ENCODE assay signal across 18 cellular contexts in genomic region chr17:4186244-4186920, GRCh38. TPM values are rescaled to one million over a fixed set of nuclear protein-coding genes. Genes with fewer than 3 reads are reported as not detected.
A peak's percentile ranks its signal among the peaks of the same experiment; 100 is the strongest.
DNase-seq lines count a peak whose midpoint lies in the region; ATAC-seq and TF ChIP-seq lines count a peak whose summit lies in the region.
"Had no signal": no experiment of that assay in that cellular context is flagged by ENCODE, and none has a peak within 500 bp of the region (broad histone marks: within the 10 kb centered on the region; RNA-seq: fewer than 3 reads in every experiment).

No MANE protein-coding gene starts in this region.

- H3K4me1 Mint-ChIP-seq in activated T-cell treated with anti-CD3 and anti-CD28 coated beads, Interleukin-2, amount 50 U/mL, for 72 hours (ENCODE audit: low read depth), result peaks cover 7% of the 10 kb centered on the region
- H3K4me1 Mint-ChIP-seq in mesothelial cell of epicardium, result peaks cover 17% of the 10 kb centered on the region
- no peaks in the 10 kb centered on the region for H3K4me1 Mint-ChIP-seq in Calu3 (ENCODE audit: low read depth, unreplicated experiment)
- H3K4me1 Mint-ChIP-seq in activated naive CD8-positive, alpha-beta T cell treated with anti-CD3 and anti-CD28 coated beads for 36 hours, result peaks cover 4% of the 10 kb centered on the region

- intact Hi-C loops in Calu3 (cut with micrococcal nuclease; ENCODE audit: unreplicated experiment), result no loop called here

- H3K9me3 Mint-ChIP-seq in activated T-cell treated with anti-CD3 and anti-CD28 coated beads, Interleukin-2, amount 50 U/mL, for 72 hours, result no peaks in the 10 kb centered on the region
- H3K9me3 Mint-ChIP-seq in mesothelial cell of epicardium, result no peaks in the 10 kb centered on the region
- no peaks in the 10 kb centered on the region for H3K9me3 Mint-ChIP-seq in Calu3 (ENCODE audit: low read depth, unreplicated experiment)
- H3K9me3 Mint-ChIP-seq in activated naive CD8-positive, alpha-beta T cell treated with anti-CD3 and anti-CD28 coated beads for 36 hours, result no peaks in the 10 kb centered on the region
- H3K9me3 Mint-ChIP-seq: activated naive CD8-positive, alpha-beta T cell treated with anti-CD3 and anti-CD28 coated beads, Interleukin-2, amount 50 U/mL, for 24 hours had no signal

- CTCF ChIA-PET in Calu3 (lab: Charles Lee), result no interaction called here

- H3K4me1 ChIP-seq in foreskin keratinocyte, result peaks cover 6% of the 10 kb centered on the region
- H3K4me1 ChIP-seq: colonic mucosa had no signal

- no peak for TF ChIP-seq CTCF in foreskin keratinocyte (conservative IDR thresholded peaks at IDR 0.05)
- no peak for TF ChIP-seq CTCF in mesothelial cell of epicardium (IDR thresholded peaks at IDR 0.05; ENCODE audit: unreplicated experiment)
- TF ChIP-seq CTCF in Calu3 (IDR thresholded peaks at IDR 0.05; ENCODE audit: unreplicated experiment), result no peak

- no peak for DNase-seq in activated T-cell treated with anti-CD3 and anti-CD28 coated beads, Interleukin-2, amount 50 U/mL, for 72 hours
- DNase-seq in activated T-cell treated with anti-CD3 and anti-CD28 coated beads for 4 hours, result no peak
- DNase-seq in foreskin keratinocyte, result peak in 1 of 2 donors; percentile 18
- no peak for DNase-seq in mesothelial cell of epicardium (ENCODE audit: low spot score in 2 of 2, unreplicated experiment in 2 of 2)
- DNase-seq in ureter (ENCODE audit: low spot score), result peak; percentile 65
- DNase-seq in Calu3, result no peak
- DNase-seq in SK-N-DZ (ENCODE audit: low spot score), result no peak
- DNase-seq in activated naive CD8-positive, alpha-beta T cell treated with anti-CD3 and anti-CD28 coated beads for 36 hours, result no peak
- DNase-seq: activated naive CD8-positive, alpha-beta T cell treated with anti-CD3 and anti-CD28 coated beads, Interleukin-2, amount 50 U/mL, for 24 hours; activated T-cell treated with anti-CD3 and anti-CD28 coated beads, Interleukin-2, amount 50 U/mL, for 1 hour; colonic mucosa; GF-D8; mucosa of descending colon; NCI-H1436 treated with DMSO at 0.1 percent for 48 hours; NCI-H446 treated with DMSO at 0.1 percent for 48 hours; OCI-M1; stimulated activated CD4-positive, alpha-beta T cell treated with anti-CD3 and anti-CD28 coated beads, Interleukin-4, amount 100 ng/mL, for 24 hours had no signal

- H3K4me3 Mint-ChIP-seq in activated T-cell treated with anti-CD3 and anti-CD28 coated beads, Interleukin-2, amount 50 U/mL, for 72 hours, result no peak overlapping the region
- no peak overlapping the region for H3K4me3 Mint-ChIP-seq in mesothelial cell of epicardium
- no peak overlapping the region for H3K4me3 Mint-ChIP-seq in Calu3 (ENCODE audit: low read depth, unreplicated experiment)
- no peak overlapping the region for H3K4me3 Mint-ChIP-seq in activated naive CD8-positive, alpha-beta T cell treated with anti-CD3 and anti-CD28 coated beads for 36 hours
- H3K4me3 Mint-ChIP-seq: activated naive CD8-positive, alpha-beta T cell treated with anti-CD3 and anti-CD28 coated beads, Interleukin-2, amount 50 U/mL, for 24 hours had no signal

- no peaks in the 10 kb centered on the region for H3K27me3 Mint-ChIP-seq in activated T-cell treated with anti-CD3 and anti-CD28 coated beads, Interleukin-2, amount 50 U/mL, for 72 hours (ENCODE audit: low read depth)
- H3K27me3 Mint-ChIP-seq in mesothelial cell of epicardium (ENCODE audit: low read depth) (no peaks in the 10 kb centered on the region), Calu3 (ENCODE audit: unreplicated experiment) (no peaks in the 10 kb centered on the region)
- no peaks in the 10 kb centered on the region for H3K27me3 Mint-ChIP-seq in activated naive CD8-positive, alpha-beta T cell treated with anti-CD3 and anti-CD28 coated beads for 36 hours
- H3K27me3 Mint-ChIP-seq: activated naive CD8-positive, alpha-beta T cell treated with anti-CD3 and anti-CD28 coated beads, Interleukin-2, amount 50 U/mL, for 24 hours had no signal

- peak overlapping the region; percentile 55 for H3K27ac ChIP-seq in foreskin keratinocyte
- H3K27ac ChIP-seq: colonic mucosa had no signal

- no peak for ATAC-seq in activated T-cell treated with anti-CD3 and anti-CD28 coated beads, Interleukin-2, amount 50 U/mL, for 72 hours (replicated peaks in 1 of 2)
- peak; percentile 5 for ATAC-seq in foreskin keratinocyte
- ATAC-seq: activated naive CD8-positive, alpha-beta T cell treated with anti-CD3 and anti-CD28 coated beads, Interleukin-2, amount 50 U/mL, for 24 hours; K562; mucosa of descending colon had no signal

- H3K36me3 Mint-ChIP-seq in activated T-cell treated with anti-CD3 and anti-CD28 coated beads, Interleukin-2, amount 50 U/mL, for 72 hours (ENCODE audit: insufficient read depth in 2 of 2), result peaks cover 2 to 25% of the 10 kb centered on the region in 2 donors
- H3K36me3 Mint-ChIP-seq in mesothelial cell of epicardium (peaks cover 33% of the 10 kb centered on the region), Calu3 (ENCODE audit: insufficient read depth, unreplicated experiment) (peaks cover 19% of the 10 kb centered on the region)
- H3K36me3 Mint-ChIP-seq in activated naive CD8-positive, alpha-beta T cell treated with anti-CD3 and anti-CD28 coated beads for 36 hours, result peaks cover 23% of the 10 kb centered on the region

- no peaks in the 10 kb centered on the region for H3K27me3 ChIP-seq in foreskin keratinocyte
- H3K27me3 ChIP-seq: colonic mucosa had no signal

- H3K27ac Mint-ChIP-seq in activated T-cell treated with anti-CD3 and anti-CD28 coated beads, Interleukin-2, amount 50 U/mL, for 72 hours, result peak overlapping the region; percentile 4
- H3K27ac Mint-ChIP-seq in mesothelial cell of epicardium (peak overlapping the region; percentile 87), Calu3 (ENCODE audit: unreplicated experiment) (no peak overlapping the region)
- no peak overlapping the region for H3K27ac Mint-ChIP-seq in activated naive CD8-positive, alpha-beta T cell treated with anti-CD3 and anti-CD28 coated beads for 36 hours
- H3K27ac Mint-ChIP-seq: activated naive CD8-positive, alpha-beta T cell treated with anti-CD3 and anti-CD28 coated beads, Interleukin-2, amount 50 U/mL, for 24 hours had no signal

- no TSS peak for BruUV-seq in Calu3 (replicated peaks; lab: Mats Ljungman, UMichigan)

RNA-seq across cellular contexts. Expression of gene CYB5D2, which starts 43.4 kb away (rescaled TPM):
- 10 to 100 TPM; 13.9 to 15.2 TPM for total RNA-seq in activated T-cell treated with anti-CD3 and anti-CD28 coated beads, Interleukin-2, amount 50 U/mL, for 72 hours
- total RNA-seq in foreskin keratinocyte, result 5.1 and 6.5 TPM in 2 replicates
- polyA plus RNA-seq in foreskin keratinocyte, result 5.6 and 7.5 TPM in 2 replicates
- 13.6 to 15.9 TPM (median 14.9 TPM) in 3 replicates for total RNA-seq in mesothelial cell of epicardium
- total RNA-seq in ureter, result 26.7 TPM
- 3.3 and 4.1 TPM in 2 replicates for total RNA-seq in Calu3 (2022)
- 29.5 and 32.1 TPM in 2 replicates for polyA plus RNA-seq in SK-N-DZ (2014; cell fraction: cytosol; rRNA removed)
- polyA plus RNA-seq in SK-N-DZ (2014; cell fraction: nucleus; rRNA removed), result 12.1 and 16.6 TPM in 2 replicates
- total RNA-seq in activated naive CD8-positive, alpha-beta T cell treated with anti-CD3 and anti-CD28 coated beads for 36 hours, result 10 to 100 TPM; 11.0 to 11.6 TPM

RNA-seq across cellular contexts. Expression of gene ZZEF1, which starts 43.6 kb away (rescaled TPM):
- 10 to 100 TPM; 40.0 to 44.7 TPM for total RNA-seq in activated T-cell treated with anti-CD3 and anti-CD28 coated beads, Interleukin-2, amount 50 U/mL, for 72 hours
- total RNA-seq in foreskin keratinocyte (19.6 and 20.7 TPM in 2 replicates), mesothelial cell of epicardium (42.2 to 45.9 TPM (median 44.1 TPM) in 3 replicates), ureter (98.2 TPM), Calu3 (2022) (25.3 and 25.9 TPM in 2 replicates)
- 2.8 and 3.2 TPM in 2 replicates for polyA plus RNA-seq in foreskin keratinocyte
- 9.4 and 11.1 TPM in 2 replicates for polyA plus RNA-seq in SK-N-DZ (2014; cell fraction: cytosol; rRNA removed)
- polyA plus RNA-seq in SK-N-DZ (2014; cell fraction: nucleus; rRNA removed), result 13.5 and 25.9 TPM in 2 replicates
- total RNA-seq in activated naive CD8-positive, alpha-beta T cell treated with anti-CD3 and anti-CD28 coated beads for 36 hours, result 10 to 100 TPM; 23.7 to 27.0 TPM

Comparison
In these comparisons a context has a peak if more than half of its experiments do, and no peak if none do; other contexts are left out.
1. H3K27ac Mint-ChIP-seq: peak in activated T-cell treated with anti-CD3 and anti-CD28 coated beads, Interleukin-2, amount 50 U/mL, for 72 hours (single experiment) and mesothelial cell of epicardium (single experiment); none in Calu3 (single experiment) and activated naive CD8-positive, alpha-beta T cell treated with anti-CD3 and anti-CD28 coated beads for 36 hours (single experiment).